In genomic region chr9:22446589-22446949, GRCh38 we compare ENCODE assay signal across 7 cellular contexts. TPM values are rescaled to one million over a fixed set of nuclear protein-coding genes. Genes with fewer than 3 reads are reported as not detected.
DNase-seq lines count a peak whose midpoint lies in the region; ATAC-seq and TF ChIP-seq lines count a peak whose summit lies in the region.

Gene DMRTA1, plus strand, starts transcription at chr9:22446824. Its CDS starts 242 bp downstream, at chr9:22447066.

- DNase-seq in GM10266 (ENCODE audit: extremely low spot score): peak; percentile 46
- peak; percentile 40 for DNase-seq in NCI-H82 treated with DMSO at 0.1 percent for 48 hours (lab: John Stamatoyannopoulos, UW; ENCODE audit: unreplicated experiment)
- DNase-seq in cerebellar cortex (ENCODE audit: low spot score): peak; percentile 19
- DNase-seq in iris pigment epithelial cell (ENCODE audit: low read depth): peak; percentile 77
- no peak for DNase-seq in effector CD8-positive, alpha-beta T cell (lab: John Stamatoyannopoulos, UW)

- H3K4me1 ChIP-seq in skeletal muscle tissue (ENCODE audit: control insufficient read depth in 3 of 3, insufficient read depth in 3 of 3, low read length in 3 of 3): peaks cover 0 to 7% (median 0%) of the 10 kb centered on the region in 3 donors

- peak; percentile 25 for ATAC-seq in HG02798 (IDR thresholded peaks at IDR 0.05; ENCODE audit: poor library complexity, unreplicated experiment)

- H3K4me3 ChIP-seq in skeletal muscle tissue (ENCODE audit: low read length in 3 of 3): peak within 1 kb of the TSS; percentile 66 to 81 (median 76)

- TF ChIP-seq CTCF in GM10266 (IDR thresholded peaks at IDR 0.05; ENCODE audit: control insufficient read depth, insufficient read depth, low read depth, missing control alignments): no peak

- H3K36me3 ChIP-seq in skeletal muscle tissue (ENCODE audit: control insufficient read depth in 3 of 3, insufficient read depth in 3 of 3, low read length in 3 of 3): no peaks in the 10 kb centered on the region

- H3K9ac ChIP-seq in skeletal muscle tissue (ENCODE audit: low read depth in 1 of 3, low read length in 3 of 3): peak within 1 kb of the TSS; percentile 81 to 87 (median 84)

- peaks cover 0 to 4% (median 3%) of the 10 kb centered on the region in 3 donors for H3K27me3 ChIP-seq in skeletal muscle tissue (ENCODE audit: control insufficient read depth in 3 of 3, insufficient read depth in 3 of 3, low read length in 3 of 3)

- H3K27ac ChIP-seq in skeletal muscle tissue (ENCODE audit: low read depth, low read length): peak within 1 kb of the TSS; percentile 86

- no peaks in the 10 kb centered on the region for H3K9me3 ChIP-seq in skeletal muscle tissue (ENCODE audit: control insufficient read depth in 3 of 3, low read length in 3 of 3)

RNA-seq across cellular contexts. Expression of gene DMRTA1, which starts in this region (rescaled TPM):
- total RNA-seq in skeletal muscle tissue: 0.52 TPM
